Comparison of ENCODE assay signal across 21 cellular contexts in genomic region chr16:27611340-27611739, GRCh38.
"Had no signal": no experiment of that assay in that cellular context is flagged by ENCODE, and none has a peak within 500 bp of the region (broad histone marks: within the 10 kb centered on the region; RNA-seq: fewer than 3 reads in every experiment).

No MANE protein-coding gene starts in this region.

- H3K27ac Mint-ChIP-seq: immature natural killer cell; naive thymus-derived CD8-positive, alpha-beta T cell; progenitor cell of endocrine pancreas; stimulated activated effector memory CD8-positive, alpha-beta T cell treated with anti-CD3 and anti-CD28 coated beads, Interleukin-12 subunit alpha, Interleukin-12 subunit beta, amount 100 ng/mL, for 72 hours had no signal

- H3K27ac ChIP-seq: epithelial cell of prostate, esophagus squamous epithelium, gastroesophageal sphincter, right lobe of liver, suprapubic skin, tibial artery, upper lobe of left lung, uterus had no signal

- H3K4me1 Mint-ChIP-seq: immature natural killer cell; stimulated activated effector memory CD8-positive, alpha-beta T cell treated with anti-CD3 and anti-CD28 coated beads, Interleukin-12 subunit alpha, Interleukin-12 subunit beta, amount 100 ng/mL, for 72 hours had no signal

- DNase-seq: effector memory CD4-positive, alpha-beta T cell; esophagus squamous epithelium; foreskin fibroblast; immature natural killer cell; left colon; mucosa of descending colon; naive thymus-derived CD8-positive, alpha-beta T cell; retina; right lobe of liver; stimulated activated CD4-positive, alpha-beta T cell treated with anti-CD3 and anti-CD28 coated beads, Interleukin-4, amount 100 ng/mL, for 1 hour; stimulated activated CD8-positive, alpha-beta memory T cell treated with anti-CD3 and anti-CD28 coated beads, Interleukin-4, amount 100 ng/mL, for 48 hours; stimulated activated naive CD8-positive, alpha-beta T cell treated with anti-CD3 and anti-CD28 coated beads, Interleukin-15, Interleukin-2, amounts not matched to agents 100 U/mL and 50 U/mL, for 24 hours; tibial artery; upper lobe of left lung; uterus had no signal

- H3K36me3 ChIP-seq: right lobe of liver, suprapubic skin, tibial artery, upper lobe of left lung, uterus had no signal

- H3K36me3 Mint-ChIP-seq: stimulated activated effector memory CD8-positive, alpha-beta T cell treated with anti-CD3 and anti-CD28 coated beads, Interleukin-12 subunit alpha, Interleukin-12 subunit beta, amount 100 ng/mL, for 72 hours had no signal

- H3K9me3 ChIP-seq: esophagus squamous epithelium, gastroesophageal sphincter, mucosa of descending colon, right lobe of liver, suprapubic skin, tibial artery, upper lobe of left lung, uterus had no signal

- H3K9me3 Mint-ChIP-seq: immature natural killer cell; naive thymus-derived CD8-positive, alpha-beta T cell; neural crest cell; stimulated activated effector memory CD8-positive, alpha-beta T cell treated with anti-CD3 and anti-CD28 coated beads, Interleukin-12 subunit alpha, Interleukin-12 subunit beta, amount 100 ng/mL, for 72 hours had no signal

- H3K27me3 ChIP-seq: esophagus squamous epithelium, gastroesophageal sphincter, right lobe of liver, suprapubic skin, tibial artery, upper lobe of left lung, uterus had no signal

- H3K4me3 ChIP-seq: esophagus squamous epithelium, gastroesophageal sphincter, mucosa of descending colon, right lobe of liver, suprapubic skin, tibial artery, upper lobe of left lung, uterus had no signal

- H3K27me3 Mint-ChIP-seq: naive thymus-derived CD8-positive, alpha-beta T cell; progenitor cell of endocrine pancreas had no signal

- H3K4me1 ChIP-seq: gastroesophageal sphincter, right lobe of liver, suprapubic skin, tibial artery, upper lobe of left lung, uterus had no signal

- ATAC-seq: gastroesophageal sphincter; left colon; mucosa of descending colon; naive thymus-derived CD8-positive, alpha-beta T cell; right lobe of liver; stimulated activated effector memory CD8-positive, alpha-beta T cell treated with anti-CD3 and anti-CD28 coated beads, Interleukin-12 subunit alpha, Interleukin-12 subunit beta, amount 100 ng/mL, for 72 hours; stimulated activated naive CD8-positive, alpha-beta T cell treated with anti-CD3 and anti-CD28 coated beads, Interleukin-15, Interleukin-2, amounts not matched to agents 100 U/mL and 50 U/mL, for 24 hours had no signal

- H3K4me3 Mint-ChIP-seq: immature natural killer cell; naive thymus-derived CD8-positive, alpha-beta T cell; neural crest cell; stimulated activated effector memory CD8-positive, alpha-beta T cell treated with anti-CD3 and anti-CD28 coated beads, Interleukin-12 subunit alpha, Interleukin-12 subunit beta, amount 100 ng/mL, for 72 hours had no signal
